ENCODE assay signal across 1 cellular context in the genomic region with DNA sequence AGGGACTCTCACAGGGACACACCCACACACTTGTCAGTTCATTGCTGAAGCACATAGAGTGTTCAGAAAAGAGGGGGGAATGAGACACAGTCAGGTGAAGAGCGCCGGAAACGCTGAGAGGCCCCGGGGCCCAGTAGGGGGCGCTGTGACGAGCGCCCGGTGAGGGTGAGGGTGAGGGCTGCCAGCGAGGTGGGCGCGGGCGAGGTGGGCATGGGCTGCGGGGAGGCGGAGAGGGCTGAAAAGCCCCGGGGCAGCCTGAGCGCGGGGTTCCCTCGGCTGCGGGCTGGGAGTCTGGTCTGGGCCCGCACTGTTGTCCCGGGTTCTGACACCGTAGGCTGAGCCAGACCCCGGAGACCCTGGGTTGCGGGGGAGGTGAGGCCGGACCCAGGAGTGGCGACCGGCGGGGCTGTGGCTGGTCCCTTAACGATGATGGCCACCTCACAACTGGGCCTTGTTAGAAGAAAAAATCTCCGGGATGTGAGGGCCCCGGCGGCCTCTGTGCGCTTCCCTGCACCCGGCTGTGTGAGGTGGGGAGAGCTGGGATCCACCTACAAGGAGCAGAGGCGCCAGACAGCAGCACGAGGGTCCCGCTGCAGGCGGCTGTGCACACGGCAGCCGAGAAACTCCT.
TF ChIP-seq lines count a peak whose summit lies in the region.

No MANE protein-coding gene starts in this region.

TF ChIP-seq in neural cell, 6 proteins besides CTCF, POLR2A, EP300 and RAD21 (continued from another document):
- TF ChIP-seq REST (IDR thresholded peaks at IDR 0.05; ENCODE audit: borderline replicate concordance), result no peak
